In genomic region chr15:31293655-31294054, GRCh38 we compare ENCODE assay signal across 1 cellular context.
TF ChIP-seq lines count a peak whose summit lies in the region.

No MANE protein-coding gene starts in this region.

TF ChIP-seq in HepG2, 621 proteins besides CTCF, POLR2A, EP300 and RAD21 (continued from another document and continues in another):
- TF ChIP-seq ZNF318 (CRISPR knock-in tag; IDR thresholded peaks at IDR 0.05) (no peak), ARNT2 (CRISPR knock-in tag; IDR thresholded peaks at IDR 0.05; ENCODE audit: low read depth) (no peak), ELF4 (CRISPR knock-in tag; IDR thresholded peaks at IDR 0.05; ENCODE audit: borderline replicate concordance) (no peak), KDM3A (CRISPR knock-in tag; IDR thresholded peaks at IDR 0.05; ENCODE audit: low read depth) (no peak), ZNF496 (CRISPR knock-in tag; IDR thresholded peaks at IDR 0.05; ENCODE audit: insufficient replicate concordance) (no peak), PITX1 (CRISPR knock-in tag; IDR thresholded peaks at IDR 0.05) (no peak), FOXM1 (CRISPR knock-in tag; IDR thresholded peaks at IDR 0.05) (no peak), TFDP2 (CRISPR knock-in tag; IDR thresholded peaks at IDR 0.05) (0 out of 2 replicates have a peak, but pooled peaks have one; percentile 49), ZBTB20 (CRISPR knock-in tag; IDR thresholded peaks at IDR 0.05; ENCODE audit: borderline replicate concordance, low read depth) (peak; percentile 98), ZNF30 (CRISPR knock-in tag; IDR thresholded peaks at IDR 0.05) (no peak), MIXL1 (CRISPR knock-in tag; IDR thresholded peaks at IDR 0.05) (0 out of 2 replicates have a peak, but pooled peaks have one; percentile 18), HNRNPLL (IDR thresholded peaks at IDR 0.05; ENCODE audit: low read depth, low read length, poor library complexity, severe bottlenecking) (no peak), ZNF501 (CRISPR knock-in tag; IDR thresholded peaks at IDR 0.05) (no peak), ZFP1 (CRISPR knock-in tag; IDR thresholded peaks at IDR 0.05) (peak; percentile 57; the same call in 1 of the 2 replicates), GATA4 (IDR thresholded peaks at IDR 0.05; ENCODE audit: borderline replicate concordance, low read depth) (no peak), ATF7 (IDR thresholded peaks at IDR 0.05) (no peak), ATF7 (CRISPR knock-in tag; IDR thresholded peaks at IDR 0.05) (no peak), ZNF567 (CRISPR knock-in tag; IDR thresholded peaks at IDR 0.05; ENCODE audit: borderline replicate concordance) (no peak), SRSF1 (optimal IDR thresholded peaks at IDR 0.05; ENCODE audit: low read depth, low read length) (no peak), PAX8 (CRISPR knock-in tag; IDR thresholded peaks at IDR 0.05; ENCODE audit: borderline replicate concordance) (no peak), ZNF572 (CRISPR knock-in tag; IDR thresholded peaks at IDR 0.05) (no peak), HMGXB3 (CRISPR knock-in tag; IDR thresholded peaks at IDR 0.05; ENCODE audit: borderline replicate concordance) (0 out of 2 replicates have a peak, but pooled peaks have one; percentile 57), SRSF4 (IDR thresholded peaks at IDR 0.05; ENCODE audit: low read depth, low read length, poor library complexity, severe bottlenecking) (no peak), YY1 (IDR thresholded peaks at IDR 0.05; ENCODE audit: insufficient read depth, insufficient replicate concordance, low read depth, low read length) (no peak), KLF6 (CRISPR knock-in tag; IDR thresholded peaks at IDR 0.05) (peak; percentile 61; the same call in 1 of the 2 replicates), MIER3 (CRISPR knock-in tag; IDR thresholded peaks at IDR 0.05; ENCODE audit: borderline replicate concordance) (peak; percentile 77; the same call in 1 of the 2 replicates), ZFP36 (IDR thresholded peaks at IDR 0.05; ENCODE audit: borderline replicate concordance, low read depth, low read length, partially characterized antibody) (no peak), ARNT (IDR thresholded peaks at IDR 0.05) (no peak), ZNF414 (CRISPR knock-in tag; IDR thresholded peaks at IDR 0.05) (no peak), ZNF552 (CRISPR knock-in tag; IDR thresholded peaks at IDR 0.05; ENCODE audit: borderline replicate concordance) (no peak), FOXJ3 (CRISPR knock-in tag; IDR thresholded peaks at IDR 0.05; ENCODE audit: borderline replicate concordance) (peak; percentile 73; the same call in 1 of the 2 replicates), SIN3B (IDR thresholded peaks at IDR 0.05; ENCODE audit: low read length) (no peak), ISX (CRISPR knock-in tag; conservative IDR thresholded peaks at IDR 0.05) (no peak), PATZ1 (CRISPR knock-in tag; IDR thresholded peaks at IDR 0.05) (peak; percentile 80), CSRNP1 (CRISPR knock-in tag; IDR thresholded peaks at IDR 0.05) (no peak), ZBTB4 (CRISPR knock-in tag; IDR thresholded peaks at IDR 0.05; ENCODE audit: borderline replicate concordance) (no peak), DMAP1 (CRISPR knock-in tag; IDR thresholded peaks at IDR 0.05) (peak; percentile 48; the same call in 1 of the 2 replicates), KDM2A (CRISPR knock-in tag; IDR thresholded peaks at IDR 0.05; ENCODE audit: borderline replicate concordance, low read depth) (no peak), RFXANK (CRISPR knock-in tag; IDR thresholded peaks at IDR 0.05) (no peak)
